In the genomic region with DNA sequence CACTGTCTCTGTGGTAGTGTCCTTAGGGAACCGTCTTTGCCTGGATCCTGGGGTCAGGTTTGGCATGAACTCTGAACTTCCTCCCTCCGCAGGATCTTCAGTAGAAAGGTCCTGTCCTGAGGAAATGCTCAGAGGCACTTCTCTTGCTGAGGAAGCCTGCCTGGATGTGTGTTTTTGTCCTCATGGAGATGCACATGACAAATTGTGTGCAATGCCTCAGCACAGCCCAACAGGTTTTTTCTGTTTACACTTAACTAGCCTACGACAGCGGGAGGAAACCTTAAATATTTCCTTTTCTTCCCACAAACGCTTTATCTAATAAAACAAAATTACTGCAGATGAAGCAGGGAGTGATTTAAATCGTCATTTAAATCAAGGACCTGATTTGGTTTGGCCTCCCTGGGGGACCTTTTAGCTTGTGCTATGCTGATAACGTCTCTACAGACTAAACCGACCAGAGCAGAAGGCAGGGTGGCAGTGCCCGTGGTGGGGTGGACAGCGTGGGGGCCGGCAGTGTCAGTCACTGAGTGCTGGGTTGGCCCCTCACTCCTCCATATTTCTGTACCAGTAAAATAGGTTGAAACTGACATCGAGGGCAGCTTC, we compare ENCODE assay signal across 8 cellular contexts. TPM values are rescaled to one million over a fixed set of nuclear protein-coding genes. Genes with fewer than 3 reads are reported as not detected.
DNase-seq lines count a peak whose midpoint lies in the region; ATAC-seq and TF ChIP-seq lines count a peak whose summit lies in the region.
"Had no signal": no experiment of that assay in that cellular context is flagged by ENCODE, and none has a peak within 500 bp of the region (broad histone marks: within the 10 kb centered on the region; RNA-seq: fewer than 3 reads in every experiment).

No MANE protein-coding gene starts in this region.

- peak; percentile 75 for DNase-seq in OCI-M1 (lab: John Stamatoyannopoulos, UW)
- DNase-seq in coronary artery (ENCODE audit: low spot score) = no peak
- no peak for DNase-seq in lower lobe of right lung
- no peak for DNase-seq in upper lobe of right lung
- no peak for DNase-seq in LoVo (ENCODE audit: low spot score)
- no peak for DNase-seq in activated T-cell treated with anti-CD3 and anti-CD28 coated beads, Interleukin-2, amount 50 U/mL, for 1 hour
- DNase-seq in AG08395 (ENCODE audit: low spot score) = no peak
- DNase-seq: activated naive CD8-positive, alpha-beta T cell treated with anti-CD3 and anti-CD28 coated beads, Interleukin-2, amount 10 ng/mL, durations not matched to agents 7 days and 5 days had no signal

- H3K4me3 ChIP-seq in coronary artery (peak overlapping the region; percentile 56), lower lobe of right lung (peak overlapping the region; percentile 27), upper lobe of right lung (peak overlapping the region; percentile 25)

- ATAC-seq in lower lobe of right lung = peak; percentile 52 to 54
- ATAC-seq in upper lobe of right lung = peak; percentile 27

- H3K9me3 ChIP-seq in lower lobe of right lung (no peaks in the 10 kb centered on the region), upper lobe of right lung (no peaks in the 10 kb centered on the region)

- no peaks in the 10 kb centered on the region for H3K36me3 ChIP-seq in lower lobe of right lung
- no peaks in the 10 kb centered on the region for H3K36me3 ChIP-seq in upper lobe of right lung

- no peak for TF ChIP-seq CTCF in coronary artery (IDR thresholded peaks at IDR 0.05)
- no peak for TF ChIP-seq CTCF in lower lobe of right lung (IDR thresholded peaks at IDR 0.05)
- TF ChIP-seq CTCF in upper lobe of right lung (IDR thresholded peaks at IDR 0.05) = no peak

- H3K27me3 ChIP-seq in lower lobe of right lung (ENCODE audit: low read depth) (no peaks in the 10 kb centered on the region), upper lobe of right lung (no peaks in the 10 kb centered on the region)

- intact Hi-C loops in lower lobe of right lung (cut with DNase I) = no loop called here
- intact Hi-C loops in upper lobe of right lung (cut with DNase I) = no loop called here

- H3K4me1 ChIP-seq in lower lobe of right lung = peaks cover 23% of the 10 kb centered on the region
- peaks cover 14% of the 10 kb centered on the region for H3K4me1 ChIP-seq in upper lobe of right lung

- peak overlapping the region; percentile 56 to 73 for H3K27ac ChIP-seq in coronary artery
- H3K27ac ChIP-seq in lower lobe of right lung = peak overlapping the region; percentile 47
- peak overlapping the region; percentile 45 for H3K27ac ChIP-seq in upper lobe of right lung

RNA-seq across cellular contexts. Expression of a gene that starts 18.5 kb away (rescaled TPM):
- total RNA-seq in lower lobe of right lung = 16.6 TPM
- 17.3 TPM for total RNA-seq in upper lobe of right lung

RNA-seq across cellular contexts. Expression of a gene that starts 53.1 kb away (rescaled TPM):
- total RNA-seq in lower lobe of right lung = 6.1 TPM
- total RNA-seq in upper lobe of right lung = 2.3 TPM
- total RNA-seq: activated naive CD8-positive, alpha-beta T cell treated with anti-CD3 and anti-CD28 coated beads, Interleukin-2, amount 10 ng/mL, durations not matched to agents 7 days and 5 days had no signal
